ENCODE assay signal across 1 cellular context in genomic region chr2:134737671-134738070, GRCh38.
TF ChIP-seq lines count a peak whose summit lies in the region.

No MANE protein-coding gene starts in this region.

TF ChIP-seq in H1, 55 proteins besides CTCF, POLR2A, EP300 and RAD21 (continued from another document):
- no peak for TF ChIP-seq CHD1 (IDR thresholded peaks at IDR 0.05; ENCODE audit: low read depth, low read length)
